Comparison of ENCODE assay signal across 1 cellular context in the genomic region with DNA sequence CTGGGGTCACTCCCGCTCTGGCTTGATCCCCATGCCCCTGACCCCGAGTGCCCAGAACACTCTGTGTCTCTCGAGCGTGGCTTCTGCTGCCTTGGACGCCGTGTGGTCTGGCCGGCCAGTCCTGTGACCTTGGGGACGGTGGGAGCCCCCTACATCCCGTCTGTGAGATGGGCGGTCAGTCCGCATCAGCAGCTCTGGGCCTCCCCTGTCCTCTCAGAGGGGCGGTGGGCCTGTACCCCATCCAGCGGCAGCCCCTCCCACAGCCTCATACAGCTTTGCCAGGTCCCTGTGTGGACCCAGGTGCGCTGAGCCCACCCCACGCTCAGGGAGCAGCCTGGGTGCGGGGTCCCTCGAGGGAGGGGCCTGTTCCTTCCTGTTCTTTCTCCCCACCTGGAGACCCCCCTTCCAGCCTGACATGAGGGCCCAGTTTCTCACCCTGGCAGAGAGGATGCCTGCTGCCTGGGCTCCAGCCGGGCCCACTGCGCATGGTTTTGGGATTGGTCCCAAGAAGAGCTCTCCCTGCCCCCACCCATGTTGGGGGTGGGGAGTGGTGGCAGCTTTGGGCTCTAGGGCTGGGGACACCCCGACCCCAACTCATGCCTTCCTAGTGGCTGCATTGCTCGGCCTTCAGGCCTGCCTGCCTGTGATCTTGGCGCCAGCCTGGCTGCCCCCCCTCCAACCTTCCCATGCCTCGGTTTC.
TF ChIP-seq lines count a peak whose summit lies in the region.

No MANE protein-coding gene starts in this region.

TF ChIP-seq in liver, 16 proteins besides CTCF, POLR2A, EP300 and RAD21 (continued from another document):
- TF ChIP-seq, protein P1, sequence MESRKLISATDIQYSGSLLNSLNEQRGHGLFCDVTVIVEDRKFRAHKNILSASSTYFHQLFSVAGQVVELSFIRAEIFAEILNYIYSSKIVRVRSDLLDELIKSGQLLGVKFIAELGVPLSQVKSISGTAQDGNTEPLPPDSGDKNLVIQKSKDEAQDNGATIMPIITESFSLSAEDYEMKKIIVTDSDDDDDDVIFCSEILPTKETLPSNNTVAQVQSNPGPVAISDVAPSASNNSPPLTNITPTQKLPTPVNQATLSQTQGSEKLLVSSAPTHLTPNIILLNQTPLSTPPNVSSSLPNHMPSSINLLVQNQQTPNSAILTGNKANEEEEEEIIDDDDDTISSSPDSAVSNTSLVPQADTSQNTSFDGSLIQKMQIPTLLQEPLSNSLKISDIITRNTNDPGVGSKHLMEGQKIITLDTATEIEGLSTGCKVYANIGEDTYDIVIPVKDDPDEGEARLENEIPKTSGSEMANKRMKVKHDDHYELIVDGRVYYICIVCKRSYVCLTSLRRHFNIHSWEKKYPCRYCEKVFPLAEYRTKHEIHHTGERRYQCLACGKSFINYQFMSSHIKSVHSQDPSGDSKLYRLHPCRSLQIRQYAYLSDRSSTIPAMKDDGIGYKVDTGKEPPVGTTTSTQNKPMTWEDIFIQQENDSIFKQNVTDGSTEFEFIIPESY (IDR thresholded peaks at IDR 0.05): no peak
